Comparison of ENCODE assay signal across 1 cellular context in genomic region chr3:171132873-171133272, GRCh38.
TF ChIP-seq lines count a peak whose summit lies in the region.

No MANE protein-coding gene starts in this region.

TF ChIP-seq in IMR-90, 13 proteins besides CTCF, POLR2A, EP300 and RAD21 (continued from another document):
- no peak for TF ChIP-seq RCOR1 (IDR thresholded peaks at IDR 0.05; ENCODE audit: insufficient replicate concordance, low read length)
